In genomic region chr7:114860196-114860595, GRCh38 we compare ENCODE assay signal across 25 cellular contexts.
"Had no signal": no experiment of that assay in that cellular context is flagged by ENCODE, and none has a peak within 500 bp of the region (broad histone marks: within the 10 kb centered on the region; RNA-seq: fewer than 3 reads in every experiment).

No MANE protein-coding gene starts in this region.

- H3K79me2 ChIP-seq: hepatocyte had no signal

- DNase-seq: dorsolateral prefrontal cortex; effector CD4-positive, alpha-beta T cell; esophagus squamous epithelium; head of caudate nucleus; kidney glomerular epithelial cell; left ventricle myocardium superior; lower lobe of right lung; mucosa of descending colon; naive B cell; stimulated activated CD4-positive, alpha-beta T cell treated with anti-CD3 and anti-CD28 coated beads, Interleukin-12 subunit alpha, Interleukin-12 subunit beta, amount 100 ng/mL, for 4 hours; stimulated activated CD4-positive, alpha-beta T cell treated with anti-CD3 and anti-CD28 coated beads, Interleukin-1b, Interleukin-23, amount 100 ng/mL, for 48 hours; stimulated activated CD4-positive, alpha-beta T cell treated with anti-CD3 and anti-CD28 coated beads, Interleukin-4, amount 100 ng/mL, for 24 hours; stimulated activated naive CD4-positive, alpha-beta T cell treated with Interleukin-2 at 50 U/mL for 16 hours; stomach; thyroid gland had no signal

- FAIRE-seq: colon, frontal cortex had no signal

- H3K27ac ChIP-seq: dorsolateral prefrontal cortex, esophagus squamous epithelium, hepatocyte, lower lobe of right lung, neutrophil, prostate gland, right atrium auricular region, stomach, thyroid gland, vagina had no signal

- ATAC-seq: left ventricle myocardium superior; lower lobe of right lung; mucosa of descending colon; natural killer cell treated with Interleukin-12 subunit alpha and Interleukin-12 subunit beta and Interleukin-15 and Interleukin-18, amount 100 ng/mL, for 72 hours; sciatic nerve had no signal

- H3K36me3 ChIP-seq: esophagus squamous epithelium, lower lobe of right lung, neutrophil, prostate gland, right atrium auricular region, stomach, thyroid gland, vagina had no signal

- H3K27me3 ChIP-seq: esophagus squamous epithelium, hepatocyte, neutrophil, right atrium auricular region, stomach, thyroid gland, vagina had no signal

- H3K4me3 ChIP-seq: dorsolateral prefrontal cortex, esophagus squamous epithelium, hepatocyte, lower lobe of right lung, mucosa of descending colon, prostate gland, right atrium auricular region, smooth muscle cell, stomach, thyroid gland, vagina had no signal

- H2AFZ ChIP-seq: hepatocyte had no signal

- H3K4me1 ChIP-seq: esophagus squamous epithelium, lower lobe of right lung, prostate gland, right atrium auricular region, stomach, thyroid gland, vagina had no signal

- H3K9me3 ChIP-seq: esophagus squamous epithelium, lower lobe of right lung, mucosa of descending colon, neutrophil, prostate gland, right atrium auricular region, stomach, thyroid gland, vagina had no signal

- H3K4me2 ChIP-seq: hepatocyte, smooth muscle cell had no signal
